Comparison of ENCODE assay signal across 11 cellular contexts in genomic region chr2:24886640-24887324, GRCh38. TPM values are rescaled to one million over a fixed set of nuclear protein-coding genes. Genes with fewer than 3 reads are reported as not detected.
DNase-seq lines count a peak whose midpoint lies in the region; ATAC-seq and TF ChIP-seq lines count a peak whose summit lies in the region.
"Had no signal": no experiment of that assay in that cellular context is flagged by ENCODE, and none has a peak within 500 bp of the region (broad histone marks: within the 10 kb centered on the region; RNA-seq: fewer than 3 reads in every experiment).

No MANE protein-coding gene starts in this region.

- no peak overlapping the region for H2BK15ac ChIP-seq in H9 (ENCODE audit: low read depth, low read length)

- no peaks in the 10 kb centered on the region for H3K27me3 ChIP-seq in H9 (ENCODE audit: insufficient read depth, low read length)
- no peaks in the 10 kb centered on the region for H3K27me3 ChIP-seq in ascending aorta
- no peaks in the 10 kb centered on the region for H3K27me3 ChIP-seq in mononuclear cell (ENCODE audit: insufficient read depth, low read length)
- H3K27me3 ChIP-seq in body of pancreas = no peaks in the 10 kb centered on the region
- H3K27me3 ChIP-seq in CD8-positive, alpha-beta memory T cell (ENCODE audit: insufficient read depth, low read length, poor library complexity, severe bottlenecking) = no peaks in the 10 kb centered on the region

- H3K36me3 Mint-ChIP-seq in H9 (ENCODE audit: insufficient read depth in 1 of 3, low read depth in 3 of 3) = peaks cover 0 to 3% (median 2%) of the 10 kb centered on the region in 3 experiments; a peak in 1 of 7 replicates
- peaks cover 27% of the 10 kb centered on the region for H3K36me3 Mint-ChIP-seq in activated CD4-positive, alpha-beta memory T cell treated with anti-CD3 and anti-CD28 coated beads, Interleukin-2, amount 10 ng/mL, durations not matched to agents 7 days and 5 days (ENCODE audit: low read depth)
- peaks cover 0 to 5% (median 5%) of the 10 kb centered on the region in 3 donors for H3K36me3 Mint-ChIP-seq in CD8-positive, alpha-beta memory T cell

- no peaks in the 10 kb centered on the region for H3K79me1 ChIP-seq in H9 (ENCODE audit: insufficient read depth, low read depth, low read length, poor library complexity, severe bottlenecking)

- H2BK5ac ChIP-seq in H9 (ENCODE audit: insufficient read length, low read length) = no peak overlapping the region

- ATAC-seq in body of pancreas = no peak

- no peak overlapping the region for H3K9ac ChIP-seq in H9 (ENCODE audit: extremely low read depth, insufficient read length, low read length)

- H3K4me1 Mint-ChIP-seq in H9 = peaks cover 11 to 16% of the 10 kb centered on the region in 2 experiments
- peaks cover 12% of the 10 kb centered on the region for H3K4me1 Mint-ChIP-seq in activated CD4-positive, alpha-beta memory T cell treated with anti-CD3 and anti-CD28 coated beads, Interleukin-2, amount 10 ng/mL, durations not matched to agents 7 days and 5 days
- H3K4me1 Mint-ChIP-seq in CD8-positive, alpha-beta memory T cell = peaks cover 3 to 27% (median 7%) of the 10 kb centered on the region in 3 donors

- no peak overlapping the region for H2AK5ac ChIP-seq in H9 (ENCODE audit: insufficient read length, low read length)

- no peak overlapping the region for H2BK20ac ChIP-seq in H9 (ENCODE audit: low read depth, low read length, poor library complexity, severe bottlenecking)

- DNase-seq in AG20443 (ENCODE audit: low spot score) (peak; percentile 7), H9 (no peak), ascending aorta (ENCODE audit: low spot score in 2 of 2) (no peak), body of pancreas (no peak), activated gamma-delta T cell treated with Interleukin-2 at 50 U/mL for 16 hours (no peak)
- DNase-seq in activated CD4-positive, alpha-beta memory T cell treated with anti-CD3 and anti-CD28 coated beads, Interleukin-2, amount 10 ng/mL, durations not matched to agents 7 days and 5 days = no peak
- DNase-seq in CD8-positive, alpha-beta memory T cell = no peak
- DNase-seq: CD4-positive, alpha-beta T cell; cerebellar nuclear complex; retina had no signal

- CTCF ChIA-PET in activated CD4-positive, alpha-beta memory T cell treated with anti-CD3 and anti-CD28 coated beads, Interleukin-2, amount 10 ng/mL, durations not matched to agents 7 days and 5 days (lab: Charles Lee) = no interaction called here
- CTCF ChIA-PET in CD8-positive, alpha-beta memory T cell (lab: Charles Lee) = no interaction called here

- H3K9me3 ChIP-seq in H9 (ENCODE audit: control insufficient read depth, low read depth, low read length) = no peaks in the 10 kb centered on the region
- H3K9me3 ChIP-seq in ascending aorta = no peaks in the 10 kb centered on the region
- H3K9me3 ChIP-seq in mononuclear cell (ENCODE audit: low read depth, low read length) = no peaks in the 10 kb centered on the region
- no peaks in the 10 kb centered on the region for H3K9me3 ChIP-seq in body of pancreas
- no peaks in the 10 kb centered on the region for H3K9me3 ChIP-seq in CD8-positive, alpha-beta memory T cell (ENCODE audit: low read length)

- H2AFZ ChIP-seq in H9 (ENCODE audit: low read length) = no peak overlapping the region

- intact Hi-C loops in ascending aorta (cut with DNase I) = no loop called here
- intact Hi-C loops in body of pancreas (cut with DNase I) = no loop called here

- H3K27ac Mint-ChIP-seq in H9 = peak overlapping the region in 1 of 3 experiments; percentile 72; a peak in 3 of 7 replicates
- no peak overlapping the region for H3K27ac Mint-ChIP-seq in activated CD4-positive, alpha-beta memory T cell treated with anti-CD3 and anti-CD28 coated beads, Interleukin-2, amount 10 ng/mL, durations not matched to agents 7 days and 5 days
- H3K27ac Mint-ChIP-seq in CD8-positive, alpha-beta memory T cell = no peak overlapping the region
- H3K27ac Mint-ChIP-seq: CD4-positive, alpha-beta T cell had no signal

- no peak overlapping the region for H3K4me3 Mint-ChIP-seq in H9
- H3K4me3 Mint-ChIP-seq in activated CD4-positive, alpha-beta memory T cell treated with anti-CD3 and anti-CD28 coated beads, Interleukin-2, amount 10 ng/mL, durations not matched to agents 7 days and 5 days = no peak overlapping the region
- no peak overlapping the region for H3K4me3 Mint-ChIP-seq in CD8-positive, alpha-beta memory T cell
- H3K4me3 Mint-ChIP-seq: CD4-positive, alpha-beta T cell had no signal

- no peak overlapping the region for H2BK12ac ChIP-seq in H9 (ENCODE audit: insufficient read length, low read depth, low read length)

- H3K4ac ChIP-seq in H9 (ENCODE audit: low read depth, low read length) = no peak overlapping the region

- H3K4me2 ChIP-seq in H9 (ENCODE audit: insufficient read depth, insufficient read length, low read length) = no peak overlapping the region

- H3T11ph ChIP-seq in H9 (ENCODE audit: low read length) = no peak overlapping the region

- H3K79me2 ChIP-seq in H9 (ENCODE audit: insufficient read depth, low read length) = no peaks in the 10 kb centered on the region

- POLR2A ChIA-PET in activated CD4-positive, alpha-beta memory T cell treated with anti-CD3 and anti-CD28 coated beads, Interleukin-2, amount 10 ng/mL, durations not matched to agents 7 days and 5 days (lab: Charles Lee) = no interaction called here
- POLR2A ChIA-PET in CD8-positive, alpha-beta memory T cell (lab: Charles Lee) = no interaction called here

- no peaks in the 10 kb centered on the region for H3K27me3 Mint-ChIP-seq in H9 (ENCODE audit: low read depth)
- H3K27me3 Mint-ChIP-seq in activated CD4-positive, alpha-beta memory T cell treated with anti-CD3 and anti-CD28 coated beads, Interleukin-2, amount 10 ng/mL, durations not matched to agents 7 days and 5 days = no peaks in the 10 kb centered on the region
- H3K27me3 Mint-ChIP-seq in CD8-positive, alpha-beta memory T cell = no peaks in the 10 kb centered on the region
- H3K27me3 Mint-ChIP-seq: CD4-positive, alpha-beta T cell had no signal

- no peaks in the 10 kb centered on the region for H3K23me2 ChIP-seq in H9 (ENCODE audit: insufficient read length, low read depth, low read length, poor library complexity, severe bottlenecking)

- no peak overlapping the region for H4K5ac ChIP-seq in H9 (ENCODE audit: insufficient read length, low read depth, low read length)

- TF ChIP-seq POLR2A in body of pancreas (IDR thresholded peaks at IDR 0.05) = no peak

- no peak overlapping the region for H4K8ac ChIP-seq in H9 (replicated peaks; ENCODE audit: insufficient read length, low read depth, low read length)

- no peak overlapping the region for H3K23ac ChIP-seq in H9 (ENCODE audit: insufficient read length, low read depth, low read length)

- TF ChIP-seq CTCF in H9 (conservative IDR thresholded peaks at IDR 0.05) (no peak), ascending aorta (IDR thresholded peaks at IDR 0.05) (no peak), body of pancreas (IDR thresholded peaks at IDR 0.05) (no peak)

- H3K4me1 ChIP-seq in H9 (ENCODE audit: insufficient read depth, low read length) = no peaks in the 10 kb centered on the region; the same call in 1 of the 2 replicates
- no peaks in the 10 kb centered on the region for H3K4me1 ChIP-seq in ascending aorta
- peaks cover 24% of the 10 kb centered on the region for H3K4me1 ChIP-seq in mononuclear cell (ENCODE audit: insufficient read depth, low read length)
- peaks cover 5% of the 10 kb centered on the region for H3K4me1 ChIP-seq in body of pancreas
- no peaks in the 10 kb centered on the region for H3K4me1 ChIP-seq in CD8-positive, alpha-beta memory T cell (ENCODE audit: insufficient read depth, low read length)

- H3K4me3 ChIP-seq in ascending aorta (no peak overlapping the region), mononuclear cell (ENCODE audit: low read length) (peak overlapping the region; percentile 26), body of pancreas (no peak overlapping the region)
- no peak overlapping the region for H3K4me3 ChIP-seq in CD8-positive, alpha-beta memory T cell (ENCODE audit: low read length)

- H3K36me3 ChIP-seq in ascending aorta = no peaks in the 10 kb centered on the region
- H3K36me3 ChIP-seq in body of pancreas (replicated peaks in 1 of 2; ENCODE audit: insufficient read depth in 1 of 2, low read depth in 2 of 2) = no peaks in the 10 kb centered on the region
- no peaks in the 10 kb centered on the region for H3K36me3 ChIP-seq in CD8-positive, alpha-beta memory T cell (ENCODE audit: insufficient read depth, low read length)

- no peaks in the 10 kb centered on the region for H3K9me3 Mint-ChIP-seq in H9
- peaks cover 3% of the 10 kb centered on the region for H3K9me3 Mint-ChIP-seq in activated CD4-positive, alpha-beta memory T cell treated with anti-CD3 and anti-CD28 coated beads, Interleukin-2, amount 10 ng/mL, durations not matched to agents 7 days and 5 days
- H3K9me3 Mint-ChIP-seq in CD8-positive, alpha-beta memory T cell = peaks cover 0 to 4% (median 0%) of the 10 kb centered on the region in 5 donors
- H3K9me3 Mint-ChIP-seq: CD4-positive, alpha-beta T cell had no signal

- no peaks in the 10 kb centered on the region for H4K20me1 ChIP-seq in H9 (ENCODE audit: control insufficient read depth, insufficient read depth, insufficient read length)

- no peak overlapping the region for H4K91ac ChIP-seq in H9 (ENCODE audit: insufficient read length, low read depth, low read length)

- peak overlapping the region; percentile 78; the same call in 1 of the 2 replicates for H3K14ac ChIP-seq in H9 (ENCODE audit: insufficient read depth, low read length)

- no CpG with 5 or more reads among the region's 19 CpGs for WGBS in H9 (ENCODE audit: extremely low coverage, insufficient read length, low lambda C conversion rate)
- 65 to 87% methylated on average over 12 to 19 of the region's 19 CpGs for WGBS in body of pancreas, 2 donors

- H3K18ac ChIP-seq in H9 (ENCODE audit: insufficient read length, low read depth, low read length) = no peak overlapping the region

- H3K27ac ChIP-seq in H9 (ENCODE audit: insufficient read length, low read depth, low read length) (no peak overlapping the region), ascending aorta (peak overlapping the region; percentile 54), body of pancreas (no peak overlapping the region)
- H3K27ac ChIP-seq in CD8-positive, alpha-beta memory T cell (ENCODE audit: low read depth, low read length) = no peak overlapping the region

- no peak overlapping the region for H3K56ac ChIP-seq in H9 (ENCODE audit: insufficient read length, low read depth, low read length)

- no peak overlapping the region for H2BK120ac ChIP-seq in H9 (ENCODE audit: low read depth, low read length, poor library complexity, severe bottlenecking)

RNA-seq across cellular contexts. Expression of gene ADCY3, which starts 33.3 kb away (rescaled TPM):
- total RNA-seq in H9 (2021) (39.5 and 43.0 TPM in 2 replicates), ascending aorta (140 TPM), mononuclear cell (10.7 TPM), body of pancreas (10 to 100 TPM; 17.1 to 63.9 TPM)
- 10 to 100 TPM; 55.6 to 58.5 TPM for total RNA-seq in activated CD4-positive, alpha-beta memory T cell treated with anti-CD3 and anti-CD28 coated beads, Interleukin-2, amount 10 ng/mL, durations not matched to agents 7 days and 5 days
- 10 to 100 TPM; 90.9 to 95.4 TPM for total RNA-seq in CD8-positive, alpha-beta memory T cell
- 8.8 TPM for polyA plus RNA-seq in CD8-positive, alpha-beta memory T cell

Comparison
In these comparisons a context has a peak if more than half of its experiments do, and no peak if none do; other contexts are left out.
1. H3K27ac ChIP-seq: peak in ascending aorta (2 of 2); none in H9 (single experiment), body of pancreas (0 of 4) and CD8-positive, alpha-beta memory T cell (single experiment).